Comparison of ENCODE assay signal across 19 cellular contexts in genomic region chr15:71261934-71262333, GRCh38.
"Had no signal": no experiment of that assay in that cellular context is flagged by ENCODE, and none has a peak within 500 bp of the region (broad histone marks: within the 10 kb centered on the region; RNA-seq: fewer than 3 reads in every experiment).

No MANE protein-coding gene starts in this region.

- H3K27me3 ChIP-seq: gastrocnemius medialis, heart left ventricle, thyroid gland had no signal

- H3K4me1 ChIP-seq: gastrocnemius medialis had no signal

- H3K9me3 ChIP-seq: gastrocnemius medialis, heart left ventricle, thyroid gland had no signal

- H3K27ac Mint-ChIP-seq: activated B cell treated with CpG ODN at 0.5 μM for 24 hours; activated CD8-positive, alpha-beta T cell treated with anti-CD3 and anti-CD28 coated beads for 36 hours; activated naive CD8-positive, alpha-beta T cell; natural killer cell; stimulated activated naive B cell treated with anti-CD40 and anti-IgM and Interleukin-4, amounts not matched to agents 10 μg/mL and 1 μg/mL and 100 μg/mL, for 72 hours had no signal

- H3K27me3 Mint-ChIP-seq: activated B cell treated with CpG ODN at 0.5 μM for 24 hours had no signal

- H3K4me3 Mint-ChIP-seq: activated B cell treated with CpG ODN at 0.5 μM for 24 hours; activated CD8-positive, alpha-beta T cell treated with anti-CD3 and anti-CD28 coated beads for 36 hours; activated naive CD8-positive, alpha-beta T cell; activated T-cell treated with anti-CD3 and anti-CD28 coated beads, Interleukin-2, amount 50 U/mL, for 4 hours; brain; natural killer cell; stimulated activated naive B cell treated with anti-CD40 and anti-IgM and Interleukin-4, amounts not matched to agents 10 μg/mL and 1 μg/mL and 100 μg/mL, for 72 hours had no signal

- H3K4me1 Mint-ChIP-seq: activated B cell treated with CpG ODN at 0.5 μM for 24 hours; natural killer cell; stimulated activated naive B cell treated with anti-CD40 and anti-IgM and Interleukin-4, amounts not matched to agents 10 μg/mL and 1 μg/mL and 100 μg/mL, for 72 hours had no signal

- H3K36me3 ChIP-seq: gastrocnemius medialis, thyroid gland had no signal

- ATAC-seq: activated CD8-positive, alpha-beta T cell treated with anti-CD3 and anti-CD28 coated beads for 36 hours; activated T-cell treated with anti-CD3 and anti-CD28 coated beads, Interleukin-2, amount 50 U/mL, for 4 hours; gastrocnemius medialis; heart left ventricle; left colon; natural killer cell; stimulated activated naive B cell treated with anti-CD40 and anti-IgM and Interleukin-4, amounts not matched to agents 10 μg/mL and 1 μg/mL and 100 μg/mL, for 72 hours had no signal

- H3K9me3 Mint-ChIP-seq: activated CD8-positive, alpha-beta T cell treated with anti-CD3 and anti-CD28 coated beads for 36 hours; activated T-cell treated with anti-CD3 and anti-CD28 coated beads, Interleukin-2, amount 50 U/mL, for 4 hours had no signal

- H3K4me3 ChIP-seq: coronary artery, gastrocnemius medialis, heart left ventricle, thyroid gland had no signal

- H3K27ac ChIP-seq: coronary artery, gastrocnemius medialis, heart left ventricle, thyroid gland had no signal

- H3K36me3 Mint-ChIP-seq: activated naive CD8-positive, alpha-beta T cell; natural killer cell; stimulated activated naive B cell treated with anti-CD40 and anti-IgM and Interleukin-4, amounts not matched to agents 10 μg/mL and 1 μg/mL and 100 μg/mL, for 72 hours had no signal

- DNase-seq: activated B cell treated with CpG ODN at 0.5 μM for 24 hours; activated CD4-positive, alpha-beta T cell treated with anti-CD3 and anti-CD28 coated beads for 48 hours; activated CD8-positive, alpha-beta T cell treated with anti-CD3 and anti-CD28 coated beads for 36 hours; activated effector memory CD4-positive, alpha-beta T cell treated with anti-CD3 and anti-CD28 coated beads, Interleukin-2, amount 50 U/mL, for 16 hours; activated T-cell treated with anti-CD3 and anti-CD28 coated beads, Interleukin-2, amount 50 U/mL, for 4 hours; central memory CD4-positive, alpha-beta T cell; effector CD4-positive, alpha-beta T cell; gastrocnemius medialis; heart left ventricle; left colon; natural killer cell; retina; stimulated activated CD4-positive, alpha-beta T cell treated with anti-CD3 and anti-CD28 coated beads, Interleukin-2, amount 100 ng/mL, for 48 hours; stimulated activated naive B cell treated with anti-CD40 and anti-IgM and Interleukin-4, amounts not matched to agents 10 μg/mL and 1 μg/mL and 100 μg/mL, for 72 hours; T-helper 2 cell; thyroid gland had no signal
